In genomic region chr21:44314128-44314527, GRCh38 we compare ENCODE assay signal across 11 cellular contexts. TPM values are rescaled to one million over a fixed set of nuclear protein-coding genes. Genes with fewer than 3 reads are reported as not detected.
"Had no signal": no experiment of that assay in that cellular context is flagged by ENCODE, and none has a peak within 500 bp of the region (broad histone marks: within the 10 kb centered on the region; RNA-seq: fewer than 3 reads in every experiment).

No MANE protein-coding gene starts in this region.

- H2AFZ ChIP-seq: GM23338 had no signal

- DNase-seq: H9, HCEC 1CT, HFFc6, KG1 had no signal

- H3K27ac ChIP-seq: HL-60 had no signal

- ATAC-seq: GM23338, HepG2 had no signal

- H3K4me3 ChIP-seq: GM23338 had no signal

- H3K4me2 ChIP-seq: GM23338 had no signal

- FAIRE-seq: H1, H54, HepG2 had no signal

RNA-seq across cellular contexts. Expression of gene AIRE, which starts 28.5 kb away (rescaled TPM):
- total RNA-seq: H1, HepG2, HT1080 had no signal
- polyA plus RNA-seq: GM23338, HepG2 had no signal

RNA-seq across cellular contexts. Expression of gene DNMT3L, which starts 52.4 kb away (rescaled TPM):
- total RNA-seq: GM23338, H1, HFFc6, HT1080 had no signal
- polyA plus RNA-seq: IgD-negative memory B cell had no signal
